ENCODE assay signal across 9 cellular contexts in genomic region chr2:241659150-241659739, GRCh38. TPM values are rescaled to one million over a fixed set of nuclear protein-coding genes. Genes with fewer than 3 reads are reported as not detected.
A peak's percentile ranks its signal among the peaks of the same experiment; 100 is the strongest.
DNase-seq lines count a peak whose midpoint lies in the region; ATAC-seq, FAIRE-seq and TF ChIP-seq lines count a peak whose summit lies in the region.
"Had no signal": no experiment of that assay in that cellular context is flagged by ENCODE, and none has a peak within 500 bp of the region (broad histone marks: within the 10 kb centered on the region; RNA-seq: fewer than 3 reads in every experiment).

No MANE protein-coding gene starts in this region.

- H2BK12ac ChIP-seq in H9 (ENCODE audit: insufficient read length, low read depth, low read length) = no peak overlapping the region

- intact Hi-C loops in OCI-LY7 (cut with micrococcal nuclease; ENCODE audit: unreplicated experiment) = no loop called here

- no TSS peak for BruUV-seq in OCI-LY7 (replicated peaks; lab: Mats Ljungman, UMichigan)

- WGBS in H9 (ENCODE audit: extremely low coverage, insufficient read length, low lambda C conversion rate) = no CpG with 5 or more reads among the region's 26 CpGs
- WGBS in small intestine, 3 donors = 52 to 57% (median 56%) methylated on average over 26 of the region's 26 CpGs

- H3K4me1 ChIP-seq in H9 (ENCODE audit: insufficient read depth, low read length) (no peaks in the 10 kb centered on the region), OCI-LY7 (ENCODE audit: insufficient read depth, low read length, poor library complexity, severe bottlenecking) (no peaks in the 10 kb centered on the region), small intestine (ENCODE audit: control insufficient read depth in 2 of 2, insufficient read depth in 1 of 2, low read depth in 1 of 2, low read length in 1 of 2) (no peaks in the 10 kb centered on the region)

- H2BK120ac ChIP-seq in H9 (ENCODE audit: low read depth, low read length, poor library complexity, severe bottlenecking) = no peak overlapping the region

- H2BK20ac ChIP-seq in H9 (ENCODE audit: low read depth, low read length, poor library complexity, severe bottlenecking) = no peak overlapping the region

- no peak overlapping the region for H3K4me3 ChIP-seq in BJ (ENCODE audit: low read depth, low read length)
- no peak overlapping the region for H3K4me3 ChIP-seq in OCI-LY7 (ENCODE audit: low read depth, low read length, poor library complexity, severe bottlenecking)
- no peak overlapping the region for H3K4me3 ChIP-seq in small intestine (ENCODE audit: low read depth in 1 of 2, low read length in 2 of 2)
- H3K4me3 ChIP-seq: skin epidermis had no signal

- H3K23me2 ChIP-seq in H9 (ENCODE audit: insufficient read length, low read depth, low read length, poor library complexity, severe bottlenecking) = no peaks in the 10 kb centered on the region

- H4K5ac ChIP-seq in H9 (ENCODE audit: insufficient read length, low read depth, low read length) = no peak overlapping the region

- H3K79me1 ChIP-seq in H9 (ENCODE audit: insufficient read depth, low read depth, low read length, poor library complexity, severe bottlenecking) = no peaks in the 10 kb centered on the region

- H3K27me3 ChIP-seq in BJ (ENCODE audit: control insufficient read depth, insufficient read depth, low read length) = no peaks in the 10 kb centered on the region
- no peaks in the 10 kb centered on the region; the same call in 1 of the 2 replicates for H3K27me3 ChIP-seq in H9 (ENCODE audit: insufficient read depth, low read length)
- no peaks in the 10 kb centered on the region for H3K27me3 ChIP-seq in small intestine (ENCODE audit: control insufficient read depth in 2 of 2, insufficient read depth in 2 of 2, low read length in 2 of 2)

- CTCF ChIA-PET in BJ (lab: Yijun Ruan, JAX) (interaction anchor here (0.6 to 5.7 kb wide), 27 partner anchors 10 to 815 kb away, joined by 3 to 49 read pairs (median 3); partner anchors contain the start of genes D2HGDH and DTYMK), OCI-LY7 (lab: Charles Lee; ENCODE audit: unreplicated experiment) (no interaction called here)

- no peaks in the 10 kb centered on the region for H3K79me2 ChIP-seq in H9 (ENCODE audit: insufficient read depth, low read length)
- no peaks in the 10 kb centered on the region for H3K79me2 ChIP-seq in OCI-LY7 (ENCODE audit: insufficient read depth, low read depth, low read length)

- peak overlapping the region in 2 of 3 experiments; percentile 63 to 87; a peak in 2 of 7 replicates for H3K27ac Mint-ChIP-seq in H9

- H2BK5ac ChIP-seq in H9 (ENCODE audit: insufficient read length, low read length) = no peak overlapping the region

- H3K9me3 ChIP-seq in H9 (ENCODE audit: control insufficient read depth, low read depth, low read length) = no peaks in the 10 kb centered on the region
- no peaks in the 10 kb centered on the region for H3K9me3 ChIP-seq in OCI-LY7 (ENCODE audit: low read length)
- H3K9me3 ChIP-seq in small intestine (ENCODE audit: control insufficient read depth, low read depth) = no peaks in the 10 kb centered on the region

- no peak overlapping the region for H3K9ac ChIP-seq in H9 (ENCODE audit: extremely low read depth, insufficient read length, low read length)

- no peak overlapping the region for H2AK5ac ChIP-seq in H9 (ENCODE audit: insufficient read length, low read length)

- no peak overlapping the region for H3K56ac ChIP-seq in H9 (ENCODE audit: insufficient read length, low read depth, low read length)

- POLR2A ChIA-PET in BJ (lab: Charles Lee) (no interaction called here), OCI-LY7 (lab: Charles Lee) (interaction anchor here (1.3 kb wide), 1 partner anchor 854 kb away, joined by 4 read pairs; no protein-coding TSS in a partner anchor)

- H2AFZ ChIP-seq in H9 (ENCODE audit: low read length) (no peak overlapping the region), OCI-LY7 (ENCODE audit: low read length) (no peak overlapping the region)

- FAIRE-seq in small intestine (lab: Jason Lieb, UNC) = no peak

- H3K9me2 ChIP-seq in OCI-LY7 (ENCODE audit: insufficient read depth, low read length) = no peaks in the 10 kb centered on the region

- no peak overlapping the region for H3K4ac ChIP-seq in H9 (ENCODE audit: low read depth, low read length)

- no peak overlapping the region for H3K14ac ChIP-seq in H9 (ENCODE audit: insufficient read depth, low read length)

- H3K27me3 Mint-ChIP-seq in H9 (ENCODE audit: low read depth) = no peaks in the 10 kb centered on the region; the same call in 1 of the 2 replicates

- ATAC-seq in GM21360 (IDR thresholded peaks at IDR 0.05; ENCODE audit: unreplicated experiment) = no peak
- no peak for ATAC-seq in GM19452 (IDR thresholded peaks at IDR 0.05; ENCODE audit: unreplicated experiment)

- TF ChIP-seq CTCF in BJ (IDR thresholded peaks at IDR 0.05; ENCODE audit: insufficient read depth, low read depth, low read length) = peak; percentile 76
- TF ChIP-seq CTCF in H9 (conservative IDR thresholded peaks at IDR 0.05) = peak; percentile 67
- peak; percentile 81 for TF ChIP-seq CTCF in OCI-LY7 (conservative IDR thresholded peaks at IDR 0.05; ENCODE audit: low read length)

- H3K36me3 Mint-ChIP-seq in H9 (ENCODE audit: insufficient read depth in 1 of 3, low read depth in 3 of 3) = peaks cover 24 to 73% (median 72%) of the 10 kb centered on the region in 3 experiments; a peak in 6 of 7 replicates

- H2BK15ac ChIP-seq in H9 (ENCODE audit: low read depth, low read length) = no peak overlapping the region

- H4K8ac ChIP-seq in H9 (replicated peaks; ENCODE audit: insufficient read length, low read depth, low read length) = no peak overlapping the region

- no peak overlapping the region for H3K23ac ChIP-seq in H9 (ENCODE audit: insufficient read length, low read depth, low read length)

- H3K4me1 Mint-ChIP-seq in H9 = no peaks in the 10 kb centered on the region

- no peak overlapping the region for H3T11ph ChIP-seq in H9 (ENCODE audit: low read length)

- H3K9me3 Mint-ChIP-seq in H9 = no peaks in the 10 kb centered on the region

- peaks cover 34% of the 10 kb centered on the region for H3K36me3 ChIP-seq in BJ (ENCODE audit: control insufficient read depth, insufficient read depth, low read length)
- H3K36me3 ChIP-seq in OCI-LY7 (ENCODE audit: insufficient read depth, low read length) = peaks cover 65% of the 10 kb centered on the region
- H3K36me3 ChIP-seq in small intestine (ENCODE audit: control insufficient read depth in 2 of 2, insufficient read depth in 2 of 2, low read length in 2 of 2) = peaks cover 13 to 18% of the 10 kb centered on the region in 2 donors

- H4K20me1 ChIP-seq in H9 (ENCODE audit: control insufficient read depth, insufficient read depth, insufficient read length) (no peaks in the 10 kb centered on the region), OCI-LY7 (ENCODE audit: insufficient read depth, low read length) (no peaks in the 10 kb centered on the region)

- H3K4me3 Mint-ChIP-seq in H9 = no peak overlapping the region

- no peak overlapping the region for H3K27ac ChIP-seq in H9 (ENCODE audit: insufficient read length, low read depth, low read length)
- no peak overlapping the region for H3K27ac ChIP-seq in OCI-LY7 (ENCODE audit: low read depth, low read length, poor library complexity, severe bottlenecking)
- no peak overlapping the region for H3K27ac ChIP-seq in small intestine (ENCODE audit: low read depth in 1 of 2, low read length in 1 of 2)
- H3K27ac ChIP-seq: skin epidermis had no signal

- H3K18ac ChIP-seq in H9 (ENCODE audit: insufficient read length, low read depth, low read length) = no peak overlapping the region

- H3K4me2 ChIP-seq in H9 (ENCODE audit: insufficient read depth, insufficient read length, low read length) (no peak overlapping the region), OCI-LY7 (ENCODE audit: low read length) (no peak overlapping the region)

- no peak overlapping the region for H4K91ac ChIP-seq in H9 (ENCODE audit: insufficient read length, low read depth, low read length)

- DNase-seq in BJ (ENCODE audit: low read depth) = no peak
- peak; percentile 72 for DNase-seq in H9
- peak; percentile 52 for DNase-seq in OCI-LY7 (ENCODE audit: low spot score)
- peak in 45 of 58 donors; percentile 10 to 78 (median 47) for DNase-seq in anterior cingulate cortex (lab: John Stamatoyannopoulos, UW)
- peak in 28 of 51 donors; percentile 14 to 71 (median 45) for DNase-seq in hypothalamus (lab: John Stamatoyannopoulos, UW)
- DNase-seq in small intestine = peak; percentile 69

RNA-seq across cellular contexts. Expression of gene ATG4B, which starts 21.8 kb away (rescaled TPM):
- polyA plus RNA-seq in BJ (2011; rRNA removed) (79.8 and 122 TPM in 2 replicates), small intestine (100 to 1,000 TPM in 1 of 3 donors, 10 to 100 TPM in 2; 44.2 to 196 (median 99.2) TPM)
- polyA minus RNA-seq in BJ (2011; rRNA and poly(A)+ RNA removed) = 102 and 113 TPM in 2 replicates
- total RNA-seq in H9 (2021) (105 and 110 TPM in 2 replicates), OCI-LY7 (2022) (133 and 152 TPM in 2 replicates)
- total RNA-seq in OCI-LY7 (2014; rRNA removed; shearing (Covaris generic)) = 72.4 and 78.0 TPM in 2 replicates

RNA-seq across cellular contexts. Expression of gene THAP4, which starts 22.3 kb away (rescaled TPM):
- polyA plus RNA-seq in BJ (2011; rRNA removed) (33.8 and 50.4 TPM in 2 replicates), small intestine (100 to 1,000 TPM in 1 of 3 donors, 10 to 100 TPM in 2; 62.5 to 101 (median 80.5) TPM)
- polyA minus RNA-seq in BJ (2011; rRNA and poly(A)+ RNA removed) = 29.6 and 42.4 TPM in 2 replicates
- total RNA-seq in H9 (2021) (70.6 and 71.4 TPM in 2 replicates), OCI-LY7 (2022) (55.6 and 61.6 TPM in 2 replicates)
- total RNA-seq in OCI-LY7 (2014; rRNA removed; shearing (Covaris generic)) = 55.4 and 65.6 TPM in 2 replicates

RNA-seq across cellular contexts. Expression of gene DTYMK, which starts 27.4 kb away (rescaled TPM):
- polyA plus RNA-seq in BJ (2011; rRNA removed) = 29.6 and 43.8 TPM in 2 replicates
- polyA minus RNA-seq in BJ (2011; rRNA and poly(A)+ RNA removed) = 9.9 and 13.1 TPM in 2 replicates
- total RNA-seq in H9 (2021) = 75.6 and 76.0 TPM in 2 replicates
- total RNA-seq in OCI-LY7 (2014; rRNA removed; shearing (Covaris generic)) = 104 and 118 TPM in 2 replicates
- total RNA-seq in OCI-LY7 (2022) = 127 and 129 TPM in 2 replicates
- 10 to 100 TPM; 14.3 to 59.3 (median 15.4) TPM for polyA plus RNA-seq in small intestine

RNA-seq across cellular contexts. Expression of gene ING5, which starts 42.6 kb away (rescaled TPM):
- polyA plus RNA-seq in BJ (2011; rRNA removed) (24.2 and 27.0 TPM in 2 replicates), small intestine (10 to 100 TPM; 20.3 to 44.1 (median 26.8) TPM)
- polyA minus RNA-seq in BJ (2011; rRNA and poly(A)+ RNA removed) = 13.1 and 27.6 TPM in 2 replicates
- total RNA-seq in H9 (2021) (60.4 and 66.0 TPM in 2 replicates), OCI-LY7 (2022) (65.4 and 69.1 TPM in 2 replicates)
- total RNA-seq in OCI-LY7 (2014; rRNA removed; shearing (Covaris generic)) = 73.7 and 90.9 TPM in 2 replicates
